1 cellular context compared by ENCODE assay signal in the genomic region with DNA sequence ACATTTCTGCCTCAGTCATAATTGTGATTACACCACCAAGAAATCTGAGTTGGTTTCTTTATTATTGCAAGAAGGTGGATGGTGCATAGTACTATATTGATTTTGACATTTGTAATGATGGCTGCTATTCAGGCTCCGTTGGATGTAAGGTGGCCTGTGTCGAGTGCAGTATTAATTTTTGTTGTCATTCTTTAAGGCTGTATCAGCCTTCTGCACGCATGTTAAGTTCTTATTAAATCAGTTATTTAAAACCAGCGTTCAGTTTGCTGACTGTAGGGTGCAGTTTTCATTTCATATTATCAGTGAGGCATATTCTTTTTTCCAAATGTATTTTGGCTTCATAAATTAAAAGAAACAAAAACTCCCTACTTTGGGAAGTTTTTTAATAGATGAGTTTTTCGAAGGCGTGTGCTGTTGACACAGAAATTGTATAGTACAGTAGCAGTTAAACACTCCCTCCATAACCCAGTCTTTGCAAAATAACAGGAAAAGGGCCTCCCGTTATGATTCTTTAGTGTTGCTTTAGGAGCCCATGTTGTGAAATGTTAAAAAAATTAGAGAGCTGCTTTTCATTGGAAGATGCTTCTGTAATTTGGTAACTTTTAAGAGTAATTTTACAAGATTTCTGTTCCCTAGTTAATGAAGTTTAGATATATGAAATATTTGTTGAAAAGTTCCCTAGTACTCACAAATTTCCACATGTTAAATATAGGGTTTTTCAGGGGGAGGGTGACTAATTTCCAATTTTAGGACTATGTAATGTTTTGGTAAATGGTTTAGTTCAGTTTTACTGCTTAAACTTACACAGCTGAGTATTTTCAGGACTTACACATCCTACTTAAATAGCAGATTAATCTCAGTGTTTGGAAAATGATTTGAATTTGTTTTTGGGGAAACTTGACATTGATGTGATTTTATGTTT.
TF ChIP-seq lines count a peak whose summit lies in the region.

No MANE protein-coding gene starts in this region.

TF ChIP-seq in endothelial cell of umbilical vein, 7 proteins besides CTCF, POLR2A, EP300 and RAD21:
- no peak for TF ChIP-seq GATA2 (IDR thresholded peaks at IDR 0.05; ENCODE audit: insufficient read depth, insufficient read length, low read depth, low read length)
- TF ChIP-seq FOS (IDR thresholded peaks at IDR 0.05; ENCODE audit: borderline replicate concordance, insufficient read depth, low read length): no peak
- no peak for TF ChIP-seq JUN (IDR thresholded peaks at IDR 0.05; ENCODE audit: borderline replicate concordance, insufficient read depth, insufficient read length, low read depth)
- TF ChIP-seq POLR2AphosphoS5 (IDR thresholded peaks at IDR 0.05; ENCODE audit: insufficient read depth, low read depth, low read length): no peak
- TF ChIP-seq MYC (IDR thresholded peaks at IDR 0.05; ENCODE audit: low read depth, low read length): no peak
- TF ChIP-seq, protein P1, sequence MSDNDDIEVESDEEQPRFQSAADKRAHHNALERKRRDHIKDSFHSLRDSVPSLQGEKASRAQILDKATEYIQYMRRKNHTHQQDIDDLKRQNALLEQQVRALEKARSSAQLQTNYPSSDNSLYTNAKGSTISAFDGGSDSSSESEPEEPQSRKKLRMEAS (IDR thresholded peaks at IDR 0.05; ENCODE audit: insufficient read depth, insufficient read length): no peak
- TF ChIP-seq EZH2 (IDR thresholded peaks at IDR 0.05; ENCODE audit: borderline replicate concordance, low read depth, low read length, severe bottlenecking): no peak
